ENCODE assay signal across 1 cellular context in genomic region chr2:168976034-168976654, GRCh38.
TF ChIP-seq lines count a peak whose summit lies in the region.

No MANE protein-coding gene starts in this region.

TF ChIP-seq in K562, 482 proteins besides CTCF, POLR2A, EP300 and RAD21 (continued from another document and continues in another):
- TF ChIP-seq CREB3 (tag; conservative IDR thresholded peaks at IDR 0.05; ENCODE audit: low read depth) (peak; percentile 70; the same call in 1 of the 2 replicates), STAG1 (CRISPR knock-in tag; IDR thresholded peaks at IDR 0.05; ENCODE audit: borderline replicate concordance) (no peak), SNRNP70 (optimal IDR thresholded peaks at IDR 0.05; ENCODE audit: low read depth, low read length) (no peak), TCF7L2 (IDR thresholded peaks at IDR 0.05; ENCODE audit: low read depth, low read length) (peak; percentile 67; the same call in 1 of the 2 replicates), ADNP (tag; IDR thresholded peaks at IDR 0.05) (peak; percentile 90), BCL6 (CRISPR knock-in tag; IDR thresholded peaks at IDR 0.05) (no peak), SP1 (CRISPR knock-in tag; IDR thresholded peaks at IDR 0.05) (peak; percentile 87), CBX5 (IDR thresholded peaks at IDR 0.05; ENCODE audit: borderline replicate concordance, low read depth) (peak; percentile 79; the same call in 1 of the 2 replicates), THRB (CRISPR knock-in tag; conservative IDR thresholded peaks at IDR 0.05) (no peak), NUFIP1 (IDR thresholded peaks at IDR 0.05; ENCODE audit: partially characterized antibody) (no peak), MAFF (IDR thresholded peaks at IDR 0.05; ENCODE audit: low read length) (peak; percentile 92), NKRF (IDR thresholded peaks at IDR 0.05; ENCODE audit: borderline replicate concordance) (no peak), MBD1 (CRISPR knock-in tag; IDR thresholded peaks at IDR 0.05) (no peak), ZNF174 (CRISPR knock-in tag; IDR thresholded peaks at IDR 0.05) (no peak), HOXB6 (CRISPR knock-in tag; IDR thresholded peaks at IDR 0.05; ENCODE audit: borderline replicate concordance) (no peak), FUS (optimal IDR thresholded peaks at IDR 0.05; ENCODE audit: low read depth, low read length) (no peak), SIN3B (IDR thresholded peaks at IDR 0.05; ENCODE audit: low read depth) (no peak), NBN (IDR thresholded peaks at IDR 0.05; ENCODE audit: low read depth) (peak; percentile 99), ZFPM2 (CRISPR knock-in tag; IDR thresholded peaks at IDR 0.05) (no peak), TARDBP (IDR thresholded peaks at IDR 0.05) (peak; percentile 86; the same call in 1 of the 2 replicates), SMC3 (conservative IDR thresholded peaks at IDR 0.05; ENCODE audit: insufficient read depth, low read depth, low read length) (0 out of 2 replicates have a peak, but pooled peaks have one; percentile 10), ZNF740 (CRISPR knock-in tag; IDR thresholded peaks at IDR 0.05) (no peak), ZNF740 (tag; IDR thresholded peaks at IDR 0.05) (no peak), PYGO2 (tag; IDR thresholded peaks at IDR 0.05) (no peak), SMAD2 (IDR thresholded peaks at IDR 0.05; ENCODE audit: low read depth, low read length) (no peak), TAF15 (IDR thresholded peaks at IDR 0.05; ENCODE audit: low read depth, low read length) (no peak), MED1 (CRISPR knock-in tag; IDR thresholded peaks at IDR 0.05; ENCODE audit: borderline replicate concordance) (no peak), FOXO4 (CRISPR knock-in tag; IDR thresholded peaks at IDR 0.05) (no peak), GATAD2B (IDR thresholded peaks at IDR 0.05; ENCODE audit: borderline replicate concordance) (peak; percentile 80), SRF (CRISPR knock-in tag; IDR thresholded peaks at IDR 0.05) (no peak), PTBP1 (IDR thresholded peaks at IDR 0.05; ENCODE audit: low read depth, low read length) (no peak), ETS2 (tag; IDR thresholded peaks at IDR 0.05; ENCODE audit: borderline replicate concordance, poor library complexity, severe bottlenecking) (no peak), CREB5 (CRISPR knock-in tag; IDR thresholded peaks at IDR 0.05) (no peak), TRIM28 (IDR thresholded peaks at IDR 0.05) (peak; percentile 86), PCBP2 (IDR thresholded peaks at IDR 0.05; ENCODE audit: low read depth, low read length, poor library complexity, severe bottlenecking) (no peak)
- TF ChIP-seq, protein P1, sequence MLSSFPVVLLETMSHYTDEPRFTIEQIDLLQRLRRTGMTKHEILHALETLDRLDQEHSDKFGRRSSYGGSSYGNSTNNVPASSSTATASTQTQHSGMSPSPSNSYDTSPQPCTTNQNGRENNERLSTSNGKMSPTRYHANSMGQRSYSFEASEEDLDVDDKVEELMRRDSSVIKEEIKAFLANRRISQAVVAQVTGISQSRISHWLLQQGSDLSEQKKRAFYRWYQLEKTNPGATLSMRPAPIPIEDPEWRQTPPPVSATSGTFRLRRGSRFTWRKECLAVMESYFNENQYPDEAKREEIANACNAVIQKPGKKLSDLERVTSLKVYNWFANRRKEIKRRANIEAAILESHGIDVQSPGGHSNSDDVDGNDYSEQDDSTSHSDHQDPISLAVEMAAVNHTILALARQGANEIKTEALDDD (IDR thresholded peaks at IDR 0.05), result peak; percentile 78
- TF ChIP-seq, protein P2, sequence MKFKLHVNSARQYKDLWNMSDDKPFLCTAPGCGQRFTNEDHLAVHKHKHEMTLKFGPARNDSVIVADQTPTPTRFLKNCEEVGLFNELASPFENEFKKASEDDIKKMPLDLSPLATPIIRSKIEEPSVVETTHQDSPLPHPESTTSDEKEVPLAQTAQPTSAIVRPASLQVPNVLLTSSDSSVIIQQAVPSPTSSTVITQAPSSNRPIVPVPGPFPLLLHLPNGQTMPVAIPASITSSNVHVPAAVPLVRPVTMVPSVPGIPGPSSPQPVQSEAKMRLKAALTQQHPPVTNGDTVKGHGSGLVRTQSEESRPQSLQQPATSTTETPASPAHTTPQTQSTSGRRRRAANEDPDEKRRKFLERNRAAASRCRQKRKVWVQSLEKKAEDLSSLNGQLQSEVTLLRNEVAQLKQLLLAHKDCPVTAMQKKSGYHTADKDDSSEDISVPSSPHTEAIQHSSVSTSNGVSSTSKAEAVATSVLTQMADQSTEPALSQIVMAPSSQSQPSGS (CRISPR knock-in tag; IDR thresholded peaks at IDR 0.05), result no peak
- TF ChIP-seq, protein P3, sequence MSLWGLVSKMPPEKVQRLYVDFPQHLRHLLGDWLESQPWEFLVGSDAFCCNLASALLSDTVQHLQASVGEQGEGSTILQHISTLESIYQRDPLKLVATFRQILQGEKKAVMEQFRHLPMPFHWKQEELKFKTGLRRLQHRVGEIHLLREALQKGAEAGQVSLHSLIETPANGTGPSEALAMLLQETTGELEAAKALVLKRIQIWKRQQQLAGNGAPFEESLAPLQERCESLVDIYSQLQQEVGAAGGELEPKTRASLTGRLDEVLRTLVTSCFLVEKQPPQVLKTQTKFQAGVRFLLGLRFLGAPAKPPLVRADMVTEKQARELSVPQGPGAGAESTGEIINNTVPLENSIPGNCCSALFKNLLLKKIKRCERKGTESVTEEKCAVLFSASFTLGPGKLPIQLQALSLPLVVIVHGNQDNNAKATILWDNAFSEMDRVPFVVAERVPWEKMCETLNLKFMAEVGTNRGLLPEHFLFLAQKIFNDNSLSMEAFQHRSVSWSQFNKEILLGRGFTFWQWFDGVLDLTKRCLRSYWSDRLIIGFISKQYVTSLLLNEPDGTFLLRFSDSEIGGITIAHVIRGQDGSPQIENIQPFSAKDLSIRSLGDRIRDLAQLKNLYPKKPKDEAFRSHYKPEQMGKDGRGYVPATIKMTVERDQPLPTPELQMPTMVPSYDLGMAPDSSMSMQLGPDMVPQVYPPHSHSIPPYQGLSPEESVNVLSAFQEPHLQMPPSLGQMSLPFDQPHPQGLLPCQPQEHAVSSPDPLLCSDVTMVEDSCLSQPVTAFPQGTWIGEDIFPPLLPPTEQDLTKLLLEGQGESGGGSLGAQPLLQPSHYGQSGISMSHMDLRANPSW (CRISPR knock-in tag; IDR thresholded peaks at IDR 0.05), result no peak
- TF ChIP-seq, protein P4, sequence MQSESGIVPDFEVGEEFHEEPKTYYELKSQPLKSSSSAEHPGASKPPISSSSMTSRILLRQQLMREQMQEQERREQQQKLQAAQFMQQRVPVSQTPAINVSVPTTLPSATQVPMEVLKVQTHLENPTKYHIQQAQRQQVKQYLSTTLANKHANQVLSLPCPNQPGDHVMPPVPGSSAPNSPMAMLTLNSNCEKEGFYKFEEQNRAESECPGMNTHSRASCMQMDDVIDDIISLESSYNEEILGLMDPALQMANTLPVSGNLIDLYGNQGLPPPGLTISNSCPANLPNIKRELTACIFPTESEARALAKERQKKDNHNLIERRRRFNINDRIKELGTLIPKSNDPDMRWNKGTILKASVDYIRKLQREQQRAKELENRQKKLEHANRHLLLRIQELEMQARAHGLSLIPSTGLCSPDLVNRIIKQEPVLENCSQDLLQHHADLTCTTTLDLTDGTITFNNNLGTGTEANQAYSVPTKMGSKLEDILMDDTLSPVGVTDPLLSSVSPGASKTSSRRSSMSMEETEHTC (IDR thresholded peaks at IDR 0.05), result peak; percentile 37; the same call in 1 of the 2 replicates
- TF ChIP-seq, protein P5, sequence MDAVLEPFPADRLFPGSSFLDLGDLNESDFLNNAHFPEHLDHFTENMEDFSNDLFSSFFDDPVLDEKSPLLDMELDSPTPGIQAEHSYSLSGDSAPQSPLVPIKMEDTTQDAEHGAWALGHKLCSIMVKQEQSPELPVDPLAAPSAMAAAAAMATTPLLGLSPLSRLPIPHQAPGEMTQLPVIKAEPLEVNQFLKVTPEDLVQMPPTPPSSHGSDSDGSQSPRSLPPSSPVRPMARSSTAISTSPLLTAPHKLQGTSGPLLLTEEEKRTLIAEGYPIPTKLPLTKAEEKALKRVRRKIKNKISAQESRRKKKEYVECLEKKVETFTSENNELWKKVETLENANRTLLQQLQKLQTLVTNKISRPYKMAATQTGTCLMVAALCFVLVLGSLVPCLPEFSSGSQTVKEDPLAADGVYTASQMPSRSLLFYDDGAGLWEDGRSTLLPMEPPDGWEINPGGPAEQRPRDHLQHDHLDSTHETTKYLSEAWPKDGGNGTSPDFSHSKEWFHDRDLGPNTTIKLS (IDR thresholded peaks at IDR 0.05; ENCODE audit: borderline replicate concordance, low read depth), result peak; percentile 72; the same call in 1 of the 2 replicates
